1 cellular context compared by ENCODE assay signal in genomic region chr15:70164910-70165791, GRCh38.
TF ChIP-seq lines count a peak whose summit lies in the region.

No MANE protein-coding gene starts in this region.

TF ChIP-seq in HepG2, 621 proteins besides CTCF, POLR2A, EP300 and RAD21 (continued from another document and continues in another):
- TF ChIP-seq ZNF350 (CRISPR knock-in tag; IDR thresholded peaks at IDR 0.05; ENCODE audit: borderline replicate concordance, low read depth) (peak; percentile 63; the same call in 1 of the 2 replicates), CREB1 (IDR thresholded peaks at IDR 0.05) (no peak), CREB1 (CRISPR knock-in tag; IDR thresholded peaks at IDR 0.05) (0 out of 2 replicates have a peak, but pooled peaks have one; percentile 37), ATF4 (CRISPR knock-in tag; IDR thresholded peaks at IDR 0.05) (no peak), CEBPB (IDR thresholded peaks at IDR 0.05; ENCODE audit: borderline replicate concordance, low read depth, low read length) (no peak), MED13 (CRISPR knock-in tag; IDR thresholded peaks at IDR 0.05) (no peak), TAF1 (CRISPR knock-in tag; IDR thresholded peaks at IDR 0.05) (no peak), ZBTB1 (CRISPR knock-in tag; IDR thresholded peaks at IDR 0.05; ENCODE audit: borderline replicate concordance) (no peak), SPEN (CRISPR knock-in tag; IDR thresholded peaks at IDR 0.05; ENCODE audit: low read depth) (no peak), HNF4G (IDR thresholded peaks at IDR 0.05; ENCODE audit: borderline replicate concordance, low read depth, low read length) (0 out of 2 replicates have a peak, but pooled peaks have one; percentile 8), HNF4G (CRISPR knock-in tag; IDR thresholded peaks at IDR 0.05; ENCODE audit: borderline replicate concordance, low read depth) (no peak), ZFX (CRISPR knock-in tag; IDR thresholded peaks at IDR 0.05; ENCODE audit: low read depth) (peak; percentile 51), ZNF670 (CRISPR knock-in tag; IDR thresholded peaks at IDR 0.05; ENCODE audit: borderline replicate concordance) (0 out of 2 replicates have a peak, but pooled peaks have one; percentile 49), GRHL1 (CRISPR knock-in tag; conservative IDR thresholded peaks at IDR 0.05) (no peak), MAFG (CRISPR knock-in tag; IDR thresholded peaks at IDR 0.05) (no peak), ARNTL (CRISPR knock-in tag; IDR thresholded peaks at IDR 0.05) (peak; percentile 38; the same call in 1 of the 2 replicates), TCF12 (IDR thresholded peaks at IDR 0.05) (no peak), TCF12 (CRISPR knock-in tag; IDR thresholded peaks at IDR 0.05) (no peak), MAZ (IDR thresholded peaks at IDR 0.05; ENCODE audit: borderline replicate concordance, low read depth, low read length) (no peak), MAZ (CRISPR knock-in tag; IDR thresholded peaks at IDR 0.05; ENCODE audit: low read depth) (no peak), NCOA1 (CRISPR knock-in tag; IDR thresholded peaks at IDR 0.05) (no peak), ZMAT5 (CRISPR knock-in tag; IDR thresholded peaks at IDR 0.05; ENCODE audit: borderline replicate concordance, low read depth) (no peak), NR0B2 (CRISPR knock-in tag; IDR thresholded peaks at IDR 0.05) (no peak), ZFP91 (CRISPR knock-in tag; IDR thresholded peaks at IDR 0.05; ENCODE audit: borderline replicate concordance) (no peak), ZBTB34 (CRISPR knock-in tag; IDR thresholded peaks at IDR 0.05) (no peak), HCFC1 (IDR thresholded peaks at IDR 0.05; ENCODE audit: low read depth, low read length) (no peak), KLF9 (CRISPR knock-in tag; IDR thresholded peaks at IDR 0.05; ENCODE audit: low read depth) (no peak), ZNF784 (CRISPR knock-in tag; IDR thresholded peaks at IDR 0.05; ENCODE audit: borderline replicate concordance) (no peak), ZNF550 (CRISPR knock-in tag; IDR thresholded peaks at IDR 0.05; ENCODE audit: borderline replicate concordance) (no peak), SKIL (CRISPR knock-in tag; IDR thresholded peaks at IDR 0.05; ENCODE audit: borderline replicate concordance) (no peak), ZNF792 (CRISPR knock-in tag; IDR thresholded peaks at IDR 0.05) (no peak), EHMT2 (IDR thresholded peaks at IDR 0.05; ENCODE audit: borderline replicate concordance, low read depth, low read length) (no peak), MED1 (CRISPR knock-in tag; IDR thresholded peaks at IDR 0.05) (0 out of 2 replicates have a peak, but pooled peaks have one; percentile 22), ZNF512 (CRISPR knock-in tag; IDR thresholded peaks at IDR 0.05) (no peak), ZNF143 (CRISPR knock-in tag; IDR thresholded peaks at IDR 0.05) (no peak), ZNF510 (CRISPR knock-in tag; IDR thresholded peaks at IDR 0.05; ENCODE audit: low read depth) (no peak), ZSCAN9 (CRISPR knock-in tag; IDR thresholded peaks at IDR 0.05; ENCODE audit: borderline replicate concordance) (no peak), BCLAF1 (IDR thresholded peaks at IDR 0.05) (no peak), KAT7 (CRISPR knock-in tag; IDR thresholded peaks at IDR 0.05; ENCODE audit: borderline replicate concordance) (no peak), ZFP36L2 (CRISPR knock-in tag; IDR thresholded peaks at IDR 0.05) (no peak), IRX3 (CRISPR knock-in tag; IDR thresholded peaks at IDR 0.05; ENCODE audit: borderline replicate concordance, low read depth) (no peak), MIXL1 (CRISPR knock-in tag; IDR thresholded peaks at IDR 0.05) (no peak), NCOR1 (IDR thresholded peaks at IDR 0.05; ENCODE audit: borderline replicate concordance, low read length) (no peak), THAP11 (CRISPR knock-in tag; IDR thresholded peaks at IDR 0.05) (no peak), HNRNPL (IDR thresholded peaks at IDR 0.05; ENCODE audit: low read depth, low read length) (peak; percentile 60; the same call in 1 of the 2 replicates), SOX6 (IDR thresholded peaks at IDR 0.05) (no peak), SOX6 (CRISPR knock-in tag; IDR thresholded peaks at IDR 0.05) (peak; percentile 61), TRIM22 (IDR thresholded peaks at IDR 0.05) (no peak), ZNF713 (CRISPR knock-in tag; IDR thresholded peaks at IDR 0.05) (no peak), KAT2B (IDR thresholded peaks at IDR 0.05; ENCODE audit: borderline replicate concordance, low read depth, low read length) (peak; percentile 66; the same call in 1 of the 2 replicates), DR1 (CRISPR knock-in tag; IDR thresholded peaks at IDR 0.05) (no peak), ZBTB2 (CRISPR knock-in tag; IDR thresholded peaks at IDR 0.05; ENCODE audit: low read depth) (no peak), ZBTB21 (CRISPR knock-in tag; IDR thresholded peaks at IDR 0.05) (no peak), DMAP1 (CRISPR knock-in tag; IDR thresholded peaks at IDR 0.05) (no peak)
